In the genomic region with DNA sequence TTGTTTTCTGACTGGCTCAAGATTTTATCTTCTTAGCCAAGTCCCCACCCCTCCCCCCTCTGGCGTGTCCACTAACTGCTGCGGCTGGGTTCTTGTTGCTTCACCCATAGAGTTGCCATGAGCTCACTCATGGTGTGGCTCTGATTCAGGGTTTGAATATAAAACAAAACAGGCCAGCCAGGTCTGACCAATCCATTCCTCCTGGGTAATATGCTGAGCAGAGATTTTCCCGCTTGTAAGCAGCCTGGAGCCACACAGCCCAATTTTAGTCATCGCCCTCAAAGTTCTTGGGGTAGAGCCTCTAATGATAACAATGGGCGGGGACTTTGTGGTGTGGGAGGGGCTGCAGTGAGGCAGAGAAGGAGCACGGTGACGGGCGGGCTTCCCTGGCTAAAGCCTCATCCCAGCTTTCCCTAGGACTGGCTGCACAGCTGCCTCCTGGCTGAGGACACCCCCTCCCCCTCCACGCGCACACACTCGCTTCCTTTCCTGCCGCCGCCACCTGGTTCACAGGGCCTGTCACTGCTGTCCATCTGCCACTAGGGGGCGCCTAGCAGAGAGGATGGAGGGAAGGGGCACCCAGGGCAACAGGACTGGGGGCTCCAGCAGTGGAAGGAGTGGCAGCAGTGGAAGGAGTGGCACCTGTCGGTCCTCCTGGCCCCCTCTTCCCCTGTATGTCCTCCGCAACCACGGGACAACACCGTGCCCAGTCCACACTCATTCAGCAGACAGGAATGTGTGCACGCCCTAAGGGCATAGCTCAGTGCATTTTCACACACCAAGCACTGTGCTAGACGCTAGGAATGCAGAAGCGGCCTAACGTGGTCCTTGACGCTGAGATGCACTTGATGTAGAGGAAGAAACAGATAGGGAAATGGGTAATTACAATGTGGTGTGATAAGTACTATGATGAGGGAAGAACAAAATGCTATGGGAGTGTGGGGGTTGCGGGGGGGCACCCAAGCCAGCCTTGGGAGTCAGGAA, we compare ENCODE assay signal across 8 cellular contexts. TPM values are rescaled to one million over a fixed set of nuclear protein-coding genes. Genes with fewer than 3 reads are reported as not detected.
A peak's percentile ranks its signal among the peaks of the same experiment; 100 is the strongest.
DNase-seq lines count a peak whose midpoint lies in the region; ATAC-seq and TF ChIP-seq lines count a peak whose summit lies in the region.

No MANE protein-coding gene starts in this region.

- H3K27ac ChIP-seq in AG04450 (ENCODE audit: low read depth, low read length) (peak overlapping the region; percentile 77), right cardiac atrium (ENCODE audit: low read length) (peak overlapping the region; percentile 1), smooth muscle cell (ENCODE audit: low read depth) (peak overlapping the region; percentile 80)

- ATAC-seq in GM18873 (IDR thresholded peaks at IDR 0.05; ENCODE audit: low FRiP score, unreplicated experiment) (peak; percentile 58), HG03571 (IDR thresholded peaks at IDR 0.05; ENCODE audit: unreplicated experiment) (peak; percentile 80), SK-N-SH treated with all-trans-retinoic acid at 6 μM for 48 hours (peak; percentile 75), right cardiac atrium (peak; percentile 90), HG03457 (IDR thresholded peaks at IDR 0.05; ENCODE audit: unreplicated experiment) (no peak)

- H3K36me3 ChIP-seq in smooth muscle cell (ENCODE audit: low read depth) = no peaks in the 10 kb centered on the region

- CTCF ChIA-PET in AG04450 (lab: Charles Lee) = interaction anchor here (0.6 to 9.6 kb wide), 23 partner anchors 10 to 754 kb away, joined by 3 to 114 read pairs (median 5); a partner anchor contains a TSS

- peak overlapping the region; percentile 64 for H3K4me2 ChIP-seq in smooth muscle cell

- POLR2A ChIA-PET in AG04450 (lab: Yijun Ruan, JAX) = interaction anchor here (0.8 to 0.9 kb wide), 3 partner anchors 27 to 62 kb away, joined by 3 read pairs; a partner anchor contains a TSS

- H3K79me2 ChIP-seq in smooth muscle cell (ENCODE audit: low read depth) = no peaks in the 10 kb centered on the region

- H3K27me3 ChIP-seq in AG04450 (ENCODE audit: control insufficient read depth, insufficient read depth, low read length) (no peaks in the 10 kb centered on the region), right cardiac atrium (ENCODE audit: control insufficient read depth, insufficient read depth) (no peaks in the 10 kb centered on the region), smooth muscle cell (ENCODE audit: low read depth) (no peaks in the 10 kb centered on the region)

- H3K4me3 ChIP-seq in AG04450 (ENCODE audit: low read depth, low read length) (no peak overlapping the region; the same call in 1 of the 2 replicates), right cardiac atrium (ENCODE audit: low read length) (no peak overlapping the region), smooth muscle cell (no peak overlapping the region)

- H4K20me1 ChIP-seq in smooth muscle cell (ENCODE audit: low read depth) = no peaks in the 10 kb centered on the region

- no peak overlapping the region for H2AFZ ChIP-seq in smooth muscle cell (ENCODE audit: low read depth)

- H3K9ac ChIP-seq in smooth muscle cell (ENCODE audit: low read depth) = peak overlapping the region; percentile 53

- WGBS in right cardiac atrium = 19% methylated on average over 24 of the region's 24 CpGs
- WGBS in smooth muscle cell (ENCODE audit: low lambda C conversion rate) = 19% methylated on average over 23 of the region's 24 CpGs

- H3K4me1 ChIP-seq in right cardiac atrium (ENCODE audit: control insufficient read depth, insufficient read depth, low read length) (no peaks in the 10 kb centered on the region), smooth muscle cell (ENCODE audit: low read depth) (no peaks in the 10 kb centered on the region)

- H3K9me3 ChIP-seq in AG04450 (ENCODE audit: control insufficient read depth, insufficient read depth, low read length) (no peaks in the 10 kb centered on the region), right cardiac atrium (ENCODE audit: control insufficient read depth, low read length) (no peaks in the 10 kb centered on the region), smooth muscle cell (replicated peaks; ENCODE audit: low read depth) (no peaks in the 10 kb centered on the region)

- peak; percentile 60 for DNase-seq in AG04450 (ENCODE audit: low read depth, low spot score)
- DNase-seq in activated naive CD8-positive, alpha-beta T cell treated with anti-CD3 and anti-CD28 coated beads, Interleukin-2, amount 50 U/mL, for 16 hours (ENCODE audit: low read depth, low spot score) = peak; percentile 31
- peak; percentile 74 to 85 (median 80) for DNase-seq in right cardiac atrium
- peak; percentile 38 for DNase-seq in smooth muscle cell (lab: John Stamatoyannopoulos, UW; ENCODE audit: unreplicated experiment)

- no peaks in the 10 kb centered on the region for H3F3A ChIP-seq in smooth muscle cell (ENCODE audit: low read depth)

- intact Hi-C loops in right cardiac atrium (cut with DNase I) = loop anchor here in 3 of 4 donors (5.0 to 10.0 kb wide), 3 partner anchors 120 to 240 kb away; a partner anchor contains a TSS

- TF ChIP-seq CTCF in AG04450 (IDR thresholded peaks at IDR 0.05; ENCODE audit: low read depth, low read length) = peak; percentile 71
- TF ChIP-seq CTCF in smooth muscle cell (IDR thresholded peaks at IDR 0.05; ENCODE audit: borderline replicate concordance, insufficient read depth, poor library complexity, severe bottlenecking) = peak; percentile 95

TF ChIP-seq in SK-N-SH treated with all-trans-retinoic acid at 6 μM for 48 hours, 23 proteins besides CTCF, POLR2A, EP300 and RAD21:
- no peak for TF ChIP-seq SNAI2 (CRISPR knock-in tag; IDR thresholded peaks at IDR 0.05)
- TF ChIP-seq, protein P1, sequence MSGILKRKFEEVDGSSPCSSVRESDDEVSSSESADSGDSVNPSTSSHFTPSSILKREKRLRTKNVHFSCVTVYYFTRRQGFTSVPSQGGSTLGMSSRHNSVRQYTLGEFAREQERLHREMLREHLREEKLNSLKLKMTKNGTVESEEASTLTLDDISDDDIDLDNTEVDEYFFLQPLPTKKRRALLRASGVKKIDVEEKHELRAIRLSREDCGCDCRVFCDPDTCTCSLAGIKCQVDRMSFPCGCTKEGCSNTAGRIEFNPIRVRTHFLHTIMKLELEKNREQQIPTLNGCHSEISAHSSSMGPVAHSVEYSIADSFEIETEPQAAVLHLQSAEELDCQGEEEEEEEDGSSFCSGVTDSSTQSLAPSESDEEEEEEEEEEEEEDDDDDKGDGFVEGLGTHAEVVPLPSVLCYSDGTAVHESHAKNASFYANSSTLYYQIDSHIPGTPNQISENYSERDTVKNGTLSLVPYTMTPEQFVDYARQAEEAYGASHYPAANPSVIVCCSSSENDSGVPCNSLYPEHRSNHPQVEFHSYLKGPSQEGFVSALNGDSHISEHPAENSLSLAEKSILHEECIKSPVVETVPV (CRISPR knock-in tag; IDR thresholded peaks at IDR 0.05) = no peak
- TF ChIP-seq ISL1 (CRISPR knock-in tag; IDR thresholded peaks at IDR 0.05) = no peak

RNA-seq across cellular contexts. Expression of a gene that starts 26.8 kb away (rescaled TPM):
- polyA plus RNA-seq in AG04450 (2011; rRNA removed) (64.2 and 67.9 TPM in 2 replicates), right cardiac atrium (13.9 TPM), smooth muscle cell (40.3 and 51.7 TPM in 2 replicates)
- 38.9 and 52.3 TPM in 2 replicates for polyA minus RNA-seq in AG04450 (2011; rRNA and poly(A)+ RNA removed)
- total RNA-seq in right cardiac atrium (10 to 100 TPM; 20.4 to 26.3 (median 24.8) TPM), smooth muscle cell (60.5 and 74.5 TPM in 2 replicates)

Comparison
In these comparisons a context has a peak if more than half of its experiments do, and no peak if none do; other contexts are left out.
1. H3K27ac ChIP-seq: peak in every context shown above with its lines; median percentile 80 in smooth muscle cell; 77 in AG04450; 1 in right cardiac atrium.